In genomic region chr22:42425989-42426355, GRCh38 we compare ENCODE assay signal across 24 cellular contexts. TPM values are rescaled to one million over a fixed set of nuclear protein-coding genes. Genes with fewer than 3 reads are reported as not detected.
"Had no signal": no experiment of that assay in that cellular context is flagged by ENCODE, and none has a peak within 500 bp of the region (broad histone marks: within the 10 kb centered on the region; RNA-seq: fewer than 3 reads in every experiment).

No MANE protein-coding gene starts in this region.

- H2AFZ ChIP-seq: hepatocyte had no signal

- H3K9me3 Mint-ChIP-seq: activated CD4-positive, alpha-beta memory T cell treated with anti-CD3 and anti-CD28 coated beads, Interleukin-2, amount 10 ng/mL, durations not matched to agents 7 days and 5 days; activated naive CD4-positive, alpha-beta T cell treated with anti-CD3 and anti-CD28 coated beads, Interleukin-2, amount 10 ng/mL, durations not matched to agents 7 days and 5 days; natural killer cell treated with Interleukin-12 subunit alpha and Interleukin-12 subunit beta and Interleukin-15 and Interleukin-18, amount 100 ng/mL, for 72 hours; stimulated activated effector memory CD8-positive, alpha-beta T cell treated with anti-CD3 and anti-CD28 coated beads, Interleukin-12 subunit alpha, Interleukin-12 subunit beta, amount 100 ng/mL, for 72 hours; stimulated activated naive CD8-positive, alpha-beta T cell treated with anti-CD3 and anti-CD28 coated beads, Interleukin-15, amount 100 ng/mL, for 72 hours had no signal

- H3K4me1 ChIP-seq: right lobe of liver had no signal

- DNase-seq: activated CD4-positive, alpha-beta memory T cell treated with anti-CD3 and anti-CD28 coated beads, Interleukin-2, amount 10 ng/mL, durations not matched to agents 7 days and 5 days; activated CD4-positive, alpha-beta T cell treated with anti-CD3 and anti-CD28 coated beads for 48 hours; activated effector memory CD4-positive, alpha-beta T cell treated with anti-CD3 and anti-CD28 coated beads, Interleukin-2, amount 50 U/mL, for 16 hours; activated naive CD4-positive, alpha-beta T cell treated with anti-CD3 and anti-CD28 coated beads, Interleukin-2, amount 10 ng/mL, durations not matched to agents 7 days and 5 days; activated T-cell treated with anti-CD3 and anti-CD28 coated beads for 4 hours; amygdala; caudate nucleus; dermis blood vessel endothelial cell; effector CD8-positive, alpha-beta T cell; erythroblast; foreskin melanocyte; left ventricle myocardium inferior; midbrain; nucleus accumbens; right lobe of liver; stimulated activated CD4-positive, alpha-beta T cell treated with anti-CD3 and anti-CD28 coated beads, Interleukin-2, amount 100 ng/mL, for 24 hours; stimulated activated naive CD8-positive, alpha-beta T cell treated with anti-CD3 and anti-CD28 coated beads, Interleukin-15, amount 100 ng/mL, for 72 hours; T-helper 2 cell had no signal

- H3K4me2 ChIP-seq: hepatocyte had no signal

- H3K36me3 Mint-ChIP-seq: activated naive CD4-positive, alpha-beta T cell treated with anti-CD3 and anti-CD28 coated beads, Interleukin-2, amount 10 ng/mL, durations not matched to agents 7 days and 5 days; natural killer cell treated with Interleukin-12 subunit alpha and Interleukin-12 subunit beta and Interleukin-15 and Interleukin-18, amount 100 ng/mL, for 72 hours; stimulated activated effector memory CD8-positive, alpha-beta T cell treated with anti-CD3 and anti-CD28 coated beads, Interleukin-12 subunit alpha, Interleukin-12 subunit beta, amount 100 ng/mL, for 72 hours had no signal

- ATAC-seq: right lobe of liver; stimulated activated effector memory CD8-positive, alpha-beta T cell treated with anti-CD3 and anti-CD28 coated beads, Interleukin-12 subunit alpha, Interleukin-12 subunit beta, amount 100 ng/mL, for 72 hours; stimulated activated naive CD8-positive, alpha-beta T cell treated with anti-CD3 and anti-CD28 coated beads, Interleukin-15, amount 100 ng/mL, for 72 hours had no signal

- H3K4me1 Mint-ChIP-seq: stimulated activated effector memory CD8-positive, alpha-beta T cell treated with anti-CD3 and anti-CD28 coated beads, Interleukin-12 subunit alpha, Interleukin-12 subunit beta, amount 100 ng/mL, for 72 hours had no signal

- H3K27ac ChIP-seq: hepatocyte, left ventricle myocardium inferior, right lobe of liver, tibial nerve had no signal

- H3K36me3 ChIP-seq: left ventricle myocardium inferior, right lobe of liver, tibial nerve had no signal

- H3K4me3 Mint-ChIP-seq: activated CD4-positive, alpha-beta memory T cell treated with anti-CD3 and anti-CD28 coated beads, Interleukin-2, amount 10 ng/mL, durations not matched to agents 7 days and 5 days; activated naive CD4-positive, alpha-beta T cell treated with anti-CD3 and anti-CD28 coated beads, Interleukin-2, amount 10 ng/mL, durations not matched to agents 7 days and 5 days; natural killer cell treated with Interleukin-12 subunit alpha and Interleukin-12 subunit beta and Interleukin-15 and Interleukin-18, amount 100 ng/mL, for 72 hours; stimulated activated effector memory CD8-positive, alpha-beta T cell treated with anti-CD3 and anti-CD28 coated beads, Interleukin-12 subunit alpha, Interleukin-12 subunit beta, amount 100 ng/mL, for 72 hours; stimulated activated naive CD8-positive, alpha-beta T cell treated with anti-CD3 and anti-CD28 coated beads, Interleukin-15, amount 100 ng/mL, for 72 hours had no signal

- H3K79me2 ChIP-seq: hepatocyte had no signal

- H3K9me3 ChIP-seq: left ventricle myocardium inferior, right lobe of liver, tibial nerve had no signal

- H3K4me3 ChIP-seq: hepatocyte, left ventricle myocardium inferior, right lobe of liver, skin epidermis, tibial nerve had no signal

- H3K27ac Mint-ChIP-seq: activated CD4-positive, alpha-beta memory T cell treated with anti-CD3 and anti-CD28 coated beads, Interleukin-2, amount 10 ng/mL, durations not matched to agents 7 days and 5 days; activated naive CD4-positive, alpha-beta T cell treated with anti-CD3 and anti-CD28 coated beads, Interleukin-2, amount 10 ng/mL, durations not matched to agents 7 days and 5 days; natural killer cell treated with Interleukin-12 subunit alpha and Interleukin-12 subunit beta and Interleukin-15 and Interleukin-18, amount 100 ng/mL, for 72 hours; stimulated activated effector memory CD8-positive, alpha-beta T cell treated with anti-CD3 and anti-CD28 coated beads, Interleukin-12 subunit alpha, Interleukin-12 subunit beta, amount 100 ng/mL, for 72 hours; stimulated activated naive CD8-positive, alpha-beta T cell treated with anti-CD3 and anti-CD28 coated beads, Interleukin-15, amount 100 ng/mL, for 72 hours had no signal

- H3K27me3 ChIP-seq: hepatocyte, right lobe of liver had no signal

RNA-seq across cellular contexts. Expression of gene NFAM1, which starts 6.2 kb away (rescaled TPM):
- total RNA-seq: dermis blood vessel endothelial cell, lung microvascular endothelial cell had no signal
